11 cellular contexts compared by ENCODE assay signal in genomic region chr1:100387644-100388350, GRCh38. TPM values are rescaled to one million over a fixed set of nuclear protein-coding genes. Genes with fewer than 3 reads are reported as not detected.
DNase-seq lines count a peak whose midpoint lies in the region; ATAC-seq and TF ChIP-seq lines count a peak whose summit lies in the region.
"Had no signal": no experiment of that assay in that cellular context is flagged by ENCODE, and none has a peak within 500 bp of the region (broad histone marks: within the 10 kb centered on the region; RNA-seq: fewer than 3 reads in every experiment).

No MANE protein-coding gene starts in this region.

- H3K27me3 ChIP-seq in left ventricle myocardium inferior (ENCODE audit: low read depth) (no peaks in the 10 kb centered on the region), left lung (no peaks in the 10 kb centered on the region), uterus (no peaks in the 10 kb centered on the region)

- peaks cover 22% of the 10 kb centered on the region for H3K36me3 Mint-ChIP-seq in activated T-helper 1 cell treated with anti-CD3 and anti-CD28 coated beads, Interleukin-12 subunit alpha, Interleukin-12 subunit beta, Interleukin-2, Interleukin-4 antibody, amounts not matched to agents 30 ng/mL and 10 ng/mL and 1 ng/mL, durations not matched to agents 14 hours and 24 hours and 36 hours (ENCODE audit: low read depth)

- H3K4me1 Mint-ChIP-seq in activated T-helper 1 cell treated with anti-CD3 and anti-CD28 coated beads, Interleukin-12 subunit alpha, Interleukin-12 subunit beta, Interleukin-2, Interleukin-4 antibody, amounts not matched to agents 30 ng/mL and 10 ng/mL and 1 ng/mL, durations not matched to agents 14 hours and 24 hours and 36 hours (ENCODE audit: low read depth), result peaks cover 65% of the 10 kb centered on the region

- TF ChIP-seq POLR2A in uterus (IDR thresholded peaks at IDR 0.05), result no peak

- H3K36me3 ChIP-seq in left ventricle myocardium inferior, result no peaks in the 10 kb centered on the region
- peaks cover 0 to 5% of the 10 kb centered on the region in 2 donors for H3K36me3 ChIP-seq in left lung
- no peaks in the 10 kb centered on the region for H3K36me3 ChIP-seq in uterus

- peak overlapping the region; percentile 63 for H3K27ac Mint-ChIP-seq in activated T-helper 1 cell treated with anti-CD3 and anti-CD28 coated beads, Interleukin-12 subunit alpha, Interleukin-12 subunit beta, Interleukin-2, Interleukin-4 antibody, amounts not matched to agents 30 ng/mL and 10 ng/mL and 1 ng/mL, durations not matched to agents 14 hours and 24 hours and 36 hours

- peak overlapping the region; percentile 69 for H3K4me3 Mint-ChIP-seq in activated T-helper 1 cell treated with anti-CD3 and anti-CD28 coated beads, Interleukin-12 subunit alpha, Interleukin-12 subunit beta, Interleukin-2, Interleukin-4 antibody, amounts not matched to agents 30 ng/mL and 10 ng/mL and 1 ng/mL, durations not matched to agents 14 hours and 24 hours and 36 hours

- no peaks in the 10 kb centered on the region for H3K9me3 Mint-ChIP-seq in activated T-helper 1 cell treated with anti-CD3 and anti-CD28 coated beads, Interleukin-12 subunit alpha, Interleukin-12 subunit beta, Interleukin-2, Interleukin-4 antibody, amounts not matched to agents 30 ng/mL and 10 ng/mL and 1 ng/mL, durations not matched to agents 14 hours and 24 hours and 36 hours

- TF ChIP-seq CTCF in left ventricle myocardium inferior (IDR thresholded peaks at IDR 0.05; ENCODE audit: borderline replicate concordance) (no peak), left lung (IDR thresholded peaks at IDR 0.05) (no peak), uterus (IDR thresholded peaks at IDR 0.05) (no peak)

- H3K27me3 Mint-ChIP-seq in activated T-helper 1 cell treated with anti-CD3 and anti-CD28 coated beads, Interleukin-12 subunit alpha, Interleukin-12 subunit beta, Interleukin-2, Interleukin-4 antibody, amounts not matched to agents 30 ng/mL and 10 ng/mL and 1 ng/mL, durations not matched to agents 14 hours and 24 hours and 36 hours (ENCODE audit: insufficient read depth), result no peaks in the 10 kb centered on the region

- no peak for ATAC-seq in Right ventricle myocardium superior (ENCODE audit: poor library complexity)
- ATAC-seq in left lung, result peak; percentile 70

- H3K4me1 ChIP-seq in left ventricle myocardium inferior (peaks cover 40% of the 10 kb centered on the region), left lung (peaks cover 5 to 30% of the 10 kb centered on the region in 2 donors), uterus (no peaks in the 10 kb centered on the region)

- intact Hi-C loops in left ventricle myocardium inferior (cut with micrococcal nuclease) (no loop called here), Right ventricle myocardium superior (cut with DNase I) (no loop called here), left lung (cut with DNase I) (no loop called here), uterus (cut with DNase I; ENCODE audit: low total_unique reads) (no loop called here)
- intact Hi-C loops in activated T-helper 1 cell treated with anti-CD3 and anti-CD28 coated beads, Interleukin-12 subunit alpha, Interleukin-12 subunit beta, Interleukin-2, Interleukin-4 antibody, amounts not matched to agents 30 ng/mL and 10 ng/mL and 1 ng/mL, durations not matched to agents 14 hours and 24 hours and 36 hours (cut with micrococcal nuclease), result loop anchor here (1.0 kb wide), 2 partner anchors 8 to 9 kb away; no protein-coding TSS in a partner anchor

- in situ Hi-C loops in KBM-7 (cut with MboI; ENCODE audit: low pct_unique_long_range_greater_than_20kb, low sequenced_read_pairs), result no loop called here

- H3K9me3 ChIP-seq in left ventricle myocardium inferior (replicated peaks) (no peaks in the 10 kb centered on the region), left lung (no peaks in the 10 kb centered on the region), uterus (no peaks in the 10 kb centered on the region)

- H3K4me3 ChIP-seq in left ventricle myocardium inferior (peak overlapping the region; percentile 29), left lung (no peak overlapping the region), uterus (peak overlapping the region; percentile 5 to 8)

- DNase-seq in left ventricle myocardium inferior (no peak), Right ventricle myocardium superior (no peak), left lung (no peak), uterus (no peak), SKM-1 treated with dmso at 0.1 percent for 144 hours (lab: John Stamatoyannopoulos, UW; ENCODE audit: unreplicated experiment) (no peak), KBM-7 (no peak), NCI-H1694 treated with DMSO at 0.1 percent for 48 hours (lab: John Stamatoyannopoulos, UW) (no peak)
- DNase-seq in activated T-helper 1 cell treated with anti-CD3 and anti-CD28 coated beads, Interleukin-12 subunit alpha, Interleukin-12 subunit beta, Interleukin-2, Interleukin-4 antibody, amounts not matched to agents 30 ng/mL and 10 ng/mL and 1 ng/mL, durations not matched to agents 14 hours and 24 hours and 36 hours (ENCODE audit: low spot score), result no peak
- DNase-seq: COR-L47; NCI-H2227 treated with DMSO at 0.1 percent for 48 hours; stimulated activated CD4-positive, alpha-beta T cell treated with anti-CD3 and anti-CD28 coated beads, Interleukin-4, amount 100 ng/mL, for 24 hours had no signal

- H3K27ac ChIP-seq in left ventricle myocardium inferior (replicated peaks) (peak overlapping the region; percentile 69), left lung (peak overlapping the region; percentile 11 to 24), uterus (peak overlapping the region; percentile 41 to 80)

RNA-seq across cellular contexts. Expression of gene CDC14A, which starts 35.5 kb away (rescaled TPM):
- total RNA-seq in left ventricle myocardium inferior, result 2.4 TPM
- total RNA-seq in Right ventricle myocardium superior, result 3.6 TPM
- 11.2 and 11.8 TPM in 2 replicates for total RNA-seq in activated T-helper 1 cell treated with anti-CD3 and anti-CD28 coated beads, Interleukin-12 subunit alpha, Interleukin-12 subunit beta, Interleukin-2, Interleukin-4 antibody, amounts not matched to agents 30 ng/mL and 10 ng/mL and 1 ng/mL, durations not matched to agents 14 hours and 24 hours and 36 hours
- 10 to 100 TPM in 1 of 2 donors, 1 to 10 TPM in 1; 8.9 to 13.9 TPM for total RNA-seq in left lung
- 10 to 100 TPM in 3 of 4 donors, 1 to 10 TPM in 1; 9.0 to 32.4 (median 23.0) TPM for total RNA-seq in uterus

Comparison
In these comparisons a context has a peak if more than half of its experiments do, and no peak if none do; other contexts are left out.
1. H3K27ac ChIP-seq: peak in every context shown above with its lines; median percentile 69 in left ventricle myocardium inferior; 60 in uterus; 18 in left lung.
2. H3K4me3 ChIP-seq: peak in left ventricle myocardium inferior (single experiment) and uterus (2 of 2); none in left lung (0 of 2).